ENCODE assay signal across 15 cellular contexts in genomic region chr9:72333758-72334157, GRCh38. TPM values are rescaled to one million over a fixed set of nuclear protein-coding genes. Genes with fewer than 3 reads are reported as not detected.
DNase-seq lines count a peak whose midpoint lies in the region; ATAC-seq, FAIRE-seq and TF ChIP-seq lines count a peak whose summit lies in the region.
"Had no signal": no experiment of that assay in that cellular context is flagged by ENCODE, and none has a peak within 500 bp of the region (broad histone marks: within the 10 kb centered on the region; RNA-seq: fewer than 3 reads in every experiment).

No MANE protein-coding gene starts in this region.

- in situ Hi-C loops in IMR-90 (cut with MboI; ENCODE audit: low sequenced_read_pairs): no loop called here

- H3K36me3 ChIP-seq in IMR-90 (ENCODE audit: control insufficient read depth, insufficient read depth, low read length) (no peaks in the 10 kb centered on the region), neuron (ENCODE audit: insufficient read depth, low read length) (no peaks in the 10 kb centered on the region)
- H3K36me3 ChIP-seq: gastroesophageal sphincter, HAP-1 had no signal

- dilution Hi-C loops in IMR-90 (cut with HindIII; ENCODE audit: low sequenced_read_pairs, unreplicated experiment): no loop called here

- no peaks in the 10 kb centered on the region for H3K9me1 ChIP-seq in IMR-90 (ENCODE audit: insufficient read depth, low read length)

- H4K5ac ChIP-seq in IMR-90 (ENCODE audit: low read depth, low read length): no peak overlapping the region

- H4K20me1 ChIP-seq in IMR-90 (ENCODE audit: insufficient read depth, low read length): no peaks in the 10 kb centered on the region

- H4K91ac ChIP-seq in IMR-90 (ENCODE audit: insufficient read depth, low read depth, low read length): no peak overlapping the region

- TF ChIP-seq POLR2A in IMR-90 (IDR thresholded peaks at IDR 0.05; ENCODE audit: low read depth, low read length): no peak

- no peaks in the 10 kb centered on the region for H3K79me1 ChIP-seq in IMR-90 (ENCODE audit: low read depth in 1 of 2, low read length in 2 of 2)

- WGBS in IMR-90 (ENCODE audit: extremely low coverage in 2 of 2, insufficient read length in 1 of 2), 2 experiments: 47% methylated on average over 2 of the region's 4 CpGs; no CpG with 5 or more reads in 1 of the 2 experiments

- DNase-seq in activated CD4-positive, alpha-beta T cell treated with anti-CD3 and anti-CD28 coated beads for 48 hours: peak; percentile 4
- DNase-seq in activated CD4-positive, alpha-beta T cell treated with anti-CD3 and anti-CD28 coated beads for 4 hours: no peak
- DNase-seq in IMR-90 (no peak), caudate nucleus (lab: John Stamatoyannopoulos, UW) (no peak), GM19240 (ENCODE audit: insufficient read length, low spot score) (no peak), RCC 7860 (ENCODE audit: low spot score) (no peak)
- DNase-seq: CD8-positive, alpha-beta memory T cell; effector memory CD4-positive, alpha-beta T cell; stimulated activated CD4-positive, alpha-beta T cell treated with anti-CD3 and anti-CD28 coated beads, Interleukin-4, amount 100 ng/mL, for 24 hours had no signal

- H2BK20ac ChIP-seq in IMR-90 (ENCODE audit: low read depth, low read length): no peak overlapping the region

- H3K18ac ChIP-seq in IMR-90 (ENCODE audit: low read depth, low read length): no peak overlapping the region

- no peak overlapping the region for H2AK5ac ChIP-seq in IMR-90 (ENCODE audit: low read depth, low read length)

- H2BK15ac ChIP-seq in IMR-90 (ENCODE audit: low read depth, low read length): no peak overlapping the region

- no peak overlapping the region for H3K23ac ChIP-seq in IMR-90 (ENCODE audit: low read depth, low read length)

- no TSS peak for BruUV-seq in IMR-90 (replicated peaks; lab: Mats Ljungman, UMichigan)

- no peak overlapping the region for H2BK120ac ChIP-seq in IMR-90 (ENCODE audit: low read depth, low read length)

- H2AFZ ChIP-seq in IMR-90 (replicated peaks; ENCODE audit: low read length, poor library complexity) (peak overlapping the region; percentile 49), neuron (ENCODE audit: low read depth, low read length) (peak overlapping the region; percentile 60)

- no peak overlapping the region for H3K14ac ChIP-seq in IMR-90 (replicated peaks; ENCODE audit: low read depth, low read length)

- H3K9ac ChIP-seq in IMR-90 (ENCODE audit: low read depth, low read length): no peak overlapping the region
- H3K9ac ChIP-seq: KMS-11 had no signal

- no peak overlapping the region for H3K56ac ChIP-seq in IMR-90 (ENCODE audit: extremely low read depth, insufficient read depth, low read length)

- H3K27me3 ChIP-seq in IMR-90 (ENCODE audit: control insufficient read depth, insufficient read depth, low read length): peaks cover 5% of the 10 kb centered on the region
- no peaks in the 10 kb centered on the region for H3K27me3 ChIP-seq in neuron (ENCODE audit: insufficient read depth, low read length)
- H3K27me3 ChIP-seq: gastroesophageal sphincter had no signal

- no peak for TF ChIP-seq CTCF in IMR-90 (conservative IDR thresholded peaks at IDR 0.05; ENCODE audit: low read depth, low read length)

- no peak for FAIRE-seq in RCC 7860 (lab: Jason Lieb, UNC)
- FAIRE-seq: bronchial epithelial cell had no signal

- no peak overlapping the region for H3K4ac ChIP-seq in IMR-90 (ENCODE audit: low read depth, low read length)

- no peak overlapping the region for H3K4me2 ChIP-seq in IMR-90 (ENCODE audit: low read depth, low read length)
- H3K4me2 ChIP-seq: KMS-11 had no signal

- H3K27ac ChIP-seq in IMR-90 (ENCODE audit: insufficient read depth, low read length) (no peak overlapping the region), caudate nucleus (ENCODE audit: low read depth, low read length) (peak overlapping the region; percentile 80)
- H3K27ac ChIP-seq: gastroesophageal sphincter, KMS-11 had no signal

- no peak overlapping the region for H4K8ac ChIP-seq in IMR-90 (ENCODE audit: low read depth in 2 of 2, low read length in 2 of 2)

- no peak overlapping the region for H2BK5ac ChIP-seq in IMR-90 (ENCODE audit: low read depth, low read length, poor library complexity, severe bottlenecking)

- POLR2A ChIA-PET in IMR-90 (lab: Charles Lee; ENCODE audit: unreplicated experiment): no interaction called here

- intact Hi-C loops in IMR-90 (cut with micrococcal nuclease): no loop called here

- H3K4me1 ChIP-seq in IMR-90 (ENCODE audit: control insufficient read depth, insufficient read depth, low read length): no peaks in the 10 kb centered on the region
- no peaks in the 10 kb centered on the region for H3K4me1 ChIP-seq in neuron (ENCODE audit: insufficient read depth, low read length)
- H3K4me1 ChIP-seq: gastroesophageal sphincter, HAP-1 had no signal

- no peak for TF ChIP-seq RAD21 in IMR-90 (IDR thresholded peaks at IDR 0.05; ENCODE audit: low read length)

- CTCF ChIA-PET in IMR-90 (lab: Yijun Ruan, JAX): no interaction called here

- ATAC-seq in IMR-90 (ENCODE audit: low read depth) (no peak), HG03095 (IDR thresholded peaks at IDR 0.05; ENCODE audit: unreplicated experiment) (no peak)
- ATAC-seq: gastroesophageal sphincter had no signal

- no peak overlapping the region for H2AK9ac ChIP-seq in IMR-90 (replicated peaks; ENCODE audit: low read depth, low read length, poor library complexity)

- H3K4me3 ChIP-seq in IMR-90 (ENCODE audit: insufficient read depth, low read depth, low read length): no peak overlapping the region
- H3K4me3 ChIP-seq in neuron (ENCODE audit: low read length): no peak overlapping the region
- H3K4me3 ChIP-seq: gastroesophageal sphincter, HAP-1 had no signal

- no peaks in the 10 kb centered on the region for H3K9me3 ChIP-seq in IMR-90 (ENCODE audit: control insufficient read depth, insufficient read depth, low read length)
- no peaks in the 10 kb centered on the region for H3K9me3 ChIP-seq in neuron (ENCODE audit: low read length)
- H3K9me3 ChIP-seq: gastroesophageal sphincter, HAP-1 had no signal

TF ChIP-seq in IMR-90, 13 proteins besides CTCF, POLR2A, EP300 and RAD21:
- TF ChIP-seq RCOR1 (IDR thresholded peaks at IDR 0.05; ENCODE audit: insufficient replicate concordance, low read length) (no peak), USF2 (IDR thresholded peaks at IDR 0.05; ENCODE audit: low read depth, low read length) (no peak), MAZ (IDR thresholded peaks at IDR 0.05; ENCODE audit: borderline replicate concordance, low read depth, low read length) (no peak), BHLHE40 (IDR thresholded peaks at IDR 0.05; ENCODE audit: low read depth, low read length) (no peak), MAFK (IDR thresholded peaks at IDR 0.05; ENCODE audit: low read depth, low read length) (no peak), MXI1 (IDR thresholded peaks at IDR 0.05; ENCODE audit: borderline replicate concordance, low read depth, low read length) (no peak), FOS (IDR thresholded peaks at IDR 0.05; ENCODE audit: low read depth, low read length) (no peak), CEBPB (IDR thresholded peaks at IDR 0.05; ENCODE audit: low read depth, low read length) (no peak), RFX5 (IDR thresholded peaks at IDR 0.05; ENCODE audit: low read depth, low read length) (no peak), NFE2L2 (IDR thresholded peaks at IDR 0.05; ENCODE audit: low read depth, low read length) (no peak), SMC3 (IDR thresholded peaks at IDR 0.05; ENCODE audit: low read depth, low read length) (no peak), ELK1 (IDR thresholded peaks at IDR 0.05; ENCODE audit: borderline replicate concordance, low read depth, low read length) (no peak), CHD1 (IDR thresholded peaks at IDR 0.05; ENCODE audit: low read depth, low read length) (no peak)

RNA-seq across cellular contexts. Expression of gene ZFAND5, which starts 31.2 kb away (rescaled TPM):
- total RNA-seq in IMR-90 (2012; rRNA removed): 35.8 and 53.3 TPM in 2 replicates
- 79.3 and 85.2 TPM in 2 replicates for polyA plus RNA-seq in IMR-90 (2012; rRNA removed)
- polyA plus RNA-seq in IMR-90 (2012; cell fraction: cytosol; rRNA removed): 38.8 and 50.0 TPM in 2 replicates
- polyA plus RNA-seq in IMR-90 (2012; cell fraction: nucleus; rRNA removed; ENCODE audit: low replicate concordance): 60.3 and 312 TPM in 2 replicates
